Comparison of ENCODE assay signal across 1 cellular context in genomic region chr19:8366961-8367326, GRCh38.
A peak's percentile ranks its signal among the peaks of the same experiment; 100 is the strongest.
TF ChIP-seq lines count a peak whose summit lies in the region.

No MANE protein-coding gene starts in this region.

TF ChIP-seq in H1, 55 proteins besides CTCF, POLR2A, EP300 and RAD21:
- 0 out of 2 replicates have a peak, but pooled peaks have one; percentile 45 for TF ChIP-seq RBBP5 (IDR thresholded peaks at IDR 0.05; ENCODE audit: borderline replicate concordance, low read depth, low read length)
- TF ChIP-seq ASH2L (IDR thresholded peaks at IDR 0.05; ENCODE audit: low read length), result no peak
